ENCODE assay signal across 4 cellular contexts in the genomic region with DNA sequence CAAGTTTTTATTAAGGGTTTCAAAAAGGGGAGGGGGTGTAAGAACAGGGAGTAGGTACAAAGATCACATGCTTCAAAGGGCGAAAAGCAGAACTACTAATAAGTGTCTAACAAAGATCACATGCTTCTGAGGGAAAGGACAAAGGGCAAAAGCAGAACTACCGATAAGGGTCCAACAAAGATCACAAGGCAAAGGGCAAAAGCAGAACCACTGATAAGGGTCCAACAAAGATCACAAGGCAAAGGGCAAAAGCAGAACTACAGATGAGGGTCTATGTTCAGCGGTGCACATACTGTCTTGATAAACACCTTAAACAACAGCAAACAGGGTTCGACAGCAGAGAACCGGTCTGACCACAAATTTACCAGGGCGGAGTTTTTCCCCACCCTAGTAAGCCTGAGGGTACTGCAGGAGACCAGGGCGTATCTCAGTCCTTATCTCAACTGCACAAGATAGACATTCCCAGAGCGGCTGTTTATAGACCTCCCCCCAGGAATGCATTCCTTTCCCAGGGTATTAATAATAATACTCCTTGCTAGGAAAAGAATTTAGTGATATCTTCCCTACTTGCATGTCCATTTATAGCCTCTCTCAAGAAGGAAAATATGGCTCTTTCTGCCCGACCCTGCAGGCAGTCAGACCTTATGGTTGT. TPM values are rescaled to one million over a fixed set of nuclear protein-coding genes. Genes with fewer than 3 reads are reported as not detected.
"Had no signal": no experiment of that assay in that cellular context is flagged by ENCODE, and none has a peak within 500 bp of the region (broad histone marks: within the 10 kb centered on the region; RNA-seq: fewer than 3 reads in every experiment).

No MANE protein-coding gene starts in this region.

RNA-seq across cellular contexts. Expression of a gene that starts 1.2 kb away (rescaled TPM):
- total RNA-seq: HT1080, PC-3, SJCRH30 had no signal

RNA-seq across cellular contexts. Expression of a gene that starts 30.9 kb away (rescaled TPM):
- polyA plus RNA-seq: IgD-negative memory B cell had no signal
